In genomic region chr16:27268376-27269299, GRCh38 we compare ENCODE assay signal across 1 cellular context.
TF ChIP-seq lines count a peak whose summit lies in the region.

NSMCE1 (minus strand) TSS chr16:27268772; CDS start chr16:27257570, 11,202 bp downstream.

TF ChIP-seq in HepG2, 621 proteins besides CTCF, POLR2A, EP300 and RAD21 (continued from another document and continues in another):
- peak; percentile 53; the same call in 1 of the 2 replicates for TF ChIP-seq ZNF543 (CRISPR knock-in tag; IDR thresholded peaks at IDR 0.05)
- peak; percentile 48; the same call in 1 of the 2 replicates for TF ChIP-seq GMEB1 (CRISPR knock-in tag; IDR thresholded peaks at IDR 0.05; ENCODE audit: borderline replicate concordance)
- no peak for TF ChIP-seq PRPF4 (IDR thresholded peaks at IDR 0.05; ENCODE audit: low read depth, low read length, poor library complexity, severe bottlenecking)
- peak; percentile 84 for TF ChIP-seq THAP11 (CRISPR knock-in tag; IDR thresholded peaks at IDR 0.05)
- TF ChIP-seq ZNF841 (CRISPR knock-in tag; IDR thresholded peaks at IDR 0.05; ENCODE audit: borderline replicate concordance), result 0 out of 2 replicates have a peak, but pooled peaks have one; percentile 34
- TF ChIP-seq HNF1B (CRISPR knock-in tag; IDR thresholded peaks at IDR 0.05), result peak; percentile 77; the same call in 1 of the 2 replicates
- TF ChIP-seq ZNF724P (CRISPR knock-in tag; IDR thresholded peaks at IDR 0.05; ENCODE audit: borderline replicate concordance), result peak; percentile 13
- TF ChIP-seq ATF1 (CRISPR knock-in tag; IDR thresholded peaks at IDR 0.05), result peak; percentile 97
- TF ChIP-seq RXRB (CRISPR knock-in tag; IDR thresholded peaks at IDR 0.05; ENCODE audit: borderline replicate concordance), result no peak
- TF ChIP-seq ZMYM2 (CRISPR knock-in tag; IDR thresholded peaks at IDR 0.05), result peak; percentile 60; the same call in 1 of the 2 replicates
- no peak for TF ChIP-seq TOPORS (CRISPR knock-in tag; IDR thresholded peaks at IDR 0.05)
- peak; percentile 89; the same call in 1 of the 2 replicates for TF ChIP-seq YEATS2 (CRISPR knock-in tag; IDR thresholded peaks at IDR 0.05; ENCODE audit: borderline replicate concordance)
- 0 out of 2 replicates have a peak, but pooled peaks have one; percentile 50 for TF ChIP-seq ZNF639 (CRISPR knock-in tag; conservative IDR thresholded peaks at IDR 0.05)
- peak; percentile 56; the same call in 1 of the 2 replicates for TF ChIP-seq ZNF792 (CRISPR knock-in tag; IDR thresholded peaks at IDR 0.05)
- no peak for TF ChIP-seq CEBPZ (IDR thresholded peaks at IDR 0.05; ENCODE audit: low read length)
- no peak for TF ChIP-seq RFX3 (CRISPR knock-in tag; IDR thresholded peaks at IDR 0.05)
- TF ChIP-seq MXD1 (CRISPR knock-in tag; IDR thresholded peaks at IDR 0.05), result peak; percentile 74
- no peak for TF ChIP-seq AKNA (CRISPR knock-in tag; IDR thresholded peaks at IDR 0.05; ENCODE audit: borderline replicate concordance)
- TF ChIP-seq TEAD2 (CRISPR knock-in tag; IDR thresholded peaks at IDR 0.05), result peak; percentile 83; the same call in 1 of the 2 replicates
- no peak for TF ChIP-seq TBP (CRISPR knock-in tag; IDR thresholded peaks at IDR 0.05)
- peak; percentile 87; the same call in 1 of the 2 replicates for TF ChIP-seq ZNF672 (CRISPR knock-in tag; IDR thresholded peaks at IDR 0.05)
- TF ChIP-seq POGZ (CRISPR knock-in tag; IDR thresholded peaks at IDR 0.05), result peak; percentile 89
- TF ChIP-seq ZNF382 (CRISPR knock-in tag; IDR thresholded peaks at IDR 0.05; ENCODE audit: borderline replicate concordance), result no peak
- no peak for TF ChIP-seq ZNF737 (CRISPR knock-in tag; IDR thresholded peaks at IDR 0.05; ENCODE audit: borderline replicate concordance)
- TF ChIP-seq KDM5A (IDR thresholded peaks at IDR 0.05; ENCODE audit: borderline replicate concordance, low read length), result no peak; the same call in 1 of the 2 replicates
- no peak for TF ChIP-seq TRIM22 (IDR thresholded peaks at IDR 0.05)
- TF ChIP-seq MED1 (CRISPR knock-in tag; IDR thresholded peaks at IDR 0.05), result peak; percentile 69; the same call in 1 of the 2 replicates
- no peak for TF ChIP-seq ZNF432 (CRISPR knock-in tag; IDR thresholded peaks at IDR 0.05; ENCODE audit: borderline replicate concordance)
- no peak for TF ChIP-seq SNRNP70 (IDR thresholded peaks at IDR 0.05; ENCODE audit: low read depth, low read length)
- TF ChIP-seq LBX2 (CRISPR knock-in tag; IDR thresholded peaks at IDR 0.05; ENCODE audit: borderline replicate concordance), result 0 out of 2 replicates have a peak, but pooled peaks have one; percentile 24
- peak; percentile 61; the same call in 1 of the 2 replicates for TF ChIP-seq ZNF354B (CRISPR knock-in tag; IDR thresholded peaks at IDR 0.05)
- TF ChIP-seq ZNF225 (CRISPR knock-in tag; IDR thresholded peaks at IDR 0.05), result peak; percentile 85; the same call in 1 of the 2 replicates
- TF ChIP-seq ZNF251 (CRISPR knock-in tag; IDR thresholded peaks at IDR 0.05), result no peak
- peak; percentile 40 for TF ChIP-seq REPIN1 (CRISPR knock-in tag; IDR thresholded peaks at IDR 0.05; ENCODE audit: borderline replicate concordance, low read depth)
- TF ChIP-seq KDM2A (CRISPR knock-in tag; IDR thresholded peaks at IDR 0.05; ENCODE audit: borderline replicate concordance, low read depth), result peak; percentile 85; the same call in 1 of the 2 replicates
- TF ChIP-seq ZBTB3 (CRISPR knock-in tag; IDR thresholded peaks at IDR 0.05; ENCODE audit: borderline replicate concordance, low read depth), result 0 out of 2 replicates have a peak, but pooled peaks have one; percentile 26
- peak; percentile 69; the same call in 1 of the 2 replicates for TF ChIP-seq E2F1 (CRISPR knock-in tag; IDR thresholded peaks at IDR 0.05)
- no peak for TF ChIP-seq PRMT3 (CRISPR knock-in tag; IDR thresholded peaks at IDR 0.05; ENCODE audit: borderline replicate concordance, low read depth)
- TF ChIP-seq MEIS2 (CRISPR knock-in tag; IDR thresholded peaks at IDR 0.05), result peak; percentile 35; the same call in 1 of the 2 replicates
- TF ChIP-seq KLF15 (CRISPR knock-in tag; IDR thresholded peaks at IDR 0.05; ENCODE audit: borderline replicate concordance), result 0 out of 2 replicates have a peak, but pooled peaks have one; percentile 16
- peak; percentile 97 for TF ChIP-seq ZNF816 (CRISPR knock-in tag; IDR thresholded peaks at IDR 0.05; ENCODE audit: borderline replicate concordance)
- no peak; the same call in 1 of the 2 replicates for TF ChIP-seq ZNF3 (CRISPR knock-in tag; IDR thresholded peaks at IDR 0.05)
- no peak for TF ChIP-seq FUBP1 (CRISPR knock-in tag; IDR thresholded peaks at IDR 0.05; ENCODE audit: borderline replicate concordance)
- TF ChIP-seq MAFG (CRISPR knock-in tag; IDR thresholded peaks at IDR 0.05), result no peak
- TF ChIP-seq SMARCC2 (IDR thresholded peaks at IDR 0.05), result no peak
